ENCODE assay signal across 27 cellular contexts in the genomic region with DNA sequence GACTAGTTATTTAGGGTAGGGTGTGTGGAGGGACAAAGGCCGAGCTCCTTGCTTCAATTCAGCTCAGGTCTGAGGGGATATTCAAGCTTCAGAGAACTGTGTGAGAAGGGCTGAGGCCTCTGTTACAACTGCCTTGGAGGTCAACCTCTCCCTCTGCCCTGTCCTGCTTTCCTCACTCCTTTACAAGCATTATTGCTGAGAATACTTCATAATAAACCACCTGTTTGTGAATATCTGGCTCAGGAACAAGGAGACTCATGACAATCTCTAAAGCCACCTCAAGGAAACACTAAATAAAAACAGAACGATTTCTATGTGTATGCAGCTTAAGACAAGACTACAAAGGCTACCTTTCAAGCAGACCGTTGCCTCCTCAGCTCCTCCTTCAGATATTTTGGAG. TPM values are rescaled to one million over a fixed set of nuclear protein-coding genes. Genes with fewer than 3 reads are reported as not detected.
"Had no signal": no experiment of that assay in that cellular context is flagged by ENCODE, and none has a peak within 500 bp of the region (broad histone marks: within the 10 kb centered on the region; RNA-seq: fewer than 3 reads in every experiment).

No MANE protein-coding gene starts in this region.

- H3K36me3 Mint-ChIP-seq: activated CD8-positive, alpha-beta memory T cell treated with anti-CD3 and anti-CD28 coated beads, Interleukin-2, amount 10 ng/mL, durations not matched to agents 7 days and 5 days; activated naive CD4-positive, alpha-beta T cell treated with anti-CD3 and anti-CD28 coated beads, Interleukin-2, amount 50 U/mL, for 24 hours; T-cell had no signal

- H3K9me3 Mint-ChIP-seq: activated naive CD4-positive, alpha-beta T cell treated with anti-CD3 and anti-CD28 coated beads, Interleukin-2, amount 50 U/mL, for 24 hours; activated naive CD8-positive, alpha-beta T cell treated with anti-CD3 and anti-CD28 coated beads, Interleukin-2, amount 50 U/mL, for 24 hours; activated T-helper 2 cell treated with anti-CD3 and anti-CD28 coated beads, Interferon-gamma antibody, Interleukin-2, Interleukin-4, amounts not matched to agents 10 μg/mL and 5 μg/mL and 100 μg/mL, durations not matched to agents 14 hours and 24 hours and 36 hours; T-cell; T-helper 2 cell treated with Interferon-gamma antibody and Interleukin-4, amounts not matched to agents 5 μg/mL and 100 μg/mL, for 36 hours had no signal

- DNase-seq: activated CD4-positive, alpha-beta T cell treated with anti-CD3 and anti-CD28 coated beads for 36 hours; activated CD4-positive, CD25-positive, alpha-beta regulatory T cell; activated CD8-positive, alpha-beta memory T cell treated with anti-CD3 and anti-CD28 coated beads, Interleukin-2, amount 10 ng/mL, durations not matched to agents 7 days and 5 days; activated CD8-positive, alpha-beta T cell treated with anti-CD3 and anti-CD28 coated beads, Interleukin-2, amount 10 ng/mL, durations not matched to agents 7 days and 5 days; activated naive CD8-positive, alpha-beta T cell treated with anti-CD3 and anti-CD28 coated beads, Interleukin-2, amount 50 U/mL, for 24 hours; activated T-cell treated with anti-CD3 and anti-CD28 coated beads, Interleukin-2, amount 50 U/mL, for 48 hours; amygdala; central memory CD4-positive, alpha-beta T cell; foreskin melanocyte; kidney glomerular epithelial cell; lower lobe of right lung; mesenchymal stem cell; nephron progenitor cell; occipital lobe; stimulated activated naive CD4-positive, alpha-beta T cell treated with Interleukin-2 at 50 U/mL for 16 hours; T-cell; testis; uterus had no signal

- H3K27me3 ChIP-seq: breast epithelium, right atrium auricular region, testis, uterus had no signal

- H3K4me1 ChIP-seq: breast epithelium had no signal

- ATAC-seq: activated CD4-positive, alpha-beta T cell treated with anti-CD3 and anti-CD28 coated beads for 36 hours; activated CD8-positive, alpha-beta memory T cell treated with anti-CD3 and anti-CD28 coated beads, Interleukin-2, amount 10 ng/mL, durations not matched to agents 7 days and 5 days; activated CD8-positive, alpha-beta T cell treated with anti-CD3 and anti-CD28 coated beads, Interleukin-2, amount 10 ng/mL, durations not matched to agents 7 days and 5 days; activated naive CD8-positive, alpha-beta T cell treated with anti-CD3 and anti-CD28 coated beads, Interleukin-2, amount 50 U/mL, for 24 hours; esophagus mucosa; left lobe of liver; lower lobe of right lung; T-cell had no signal

- H3K27ac Mint-ChIP-seq: activated CD4-positive, alpha-beta T cell treated with anti-CD3 and anti-CD28 coated beads for 36 hours; activated CD8-positive, alpha-beta memory T cell treated with anti-CD3 and anti-CD28 coated beads, Interleukin-2, amount 10 ng/mL, durations not matched to agents 7 days and 5 days; activated CD8-positive, alpha-beta T cell treated with anti-CD3 and anti-CD28 coated beads, Interleukin-2, amount 10 ng/mL, durations not matched to agents 7 days and 5 days; activated naive CD4-positive, alpha-beta T cell treated with anti-CD3 and anti-CD28 coated beads, Interleukin-2, amount 50 U/mL, for 24 hours; activated naive CD8-positive, alpha-beta T cell treated with anti-CD3 and anti-CD28 coated beads, Interleukin-2, amount 50 U/mL, for 24 hours; activated T-helper 2 cell treated with anti-CD3 and anti-CD28 coated beads, Interferon-gamma antibody, Interleukin-2, Interleukin-4, amounts not matched to agents 10 μg/mL and 5 μg/mL and 100 μg/mL, durations not matched to agents 14 hours and 24 hours and 36 hours; nephron progenitor cell; progenitor cell of endocrine pancreas; T-cell; T-helper 2 cell treated with Interferon-gamma antibody and Interleukin-4, amounts not matched to agents 5 μg/mL and 100 μg/mL, for 36 hours had no signal

- H3K36me3 ChIP-seq: breast epithelium, lower lobe of right lung, right atrium auricular region, uterus had no signal

- H3K4me3 Mint-ChIP-seq: activated CD4-positive, alpha-beta T cell treated with anti-CD3 and anti-CD28 coated beads for 36 hours; activated CD8-positive, alpha-beta memory T cell treated with anti-CD3 and anti-CD28 coated beads, Interleukin-2, amount 10 ng/mL, durations not matched to agents 7 days and 5 days; activated CD8-positive, alpha-beta T cell treated with anti-CD3 and anti-CD28 coated beads, Interleukin-2, amount 10 ng/mL, durations not matched to agents 7 days and 5 days; activated naive CD4-positive, alpha-beta T cell treated with anti-CD3 and anti-CD28 coated beads, Interleukin-2, amount 50 U/mL, for 24 hours; activated naive CD8-positive, alpha-beta T cell treated with anti-CD3 and anti-CD28 coated beads, Interleukin-2, amount 50 U/mL, for 24 hours; nephron progenitor cell; T-cell; T-helper 2 cell treated with Interferon-gamma antibody and Interleukin-4, amounts not matched to agents 5 μg/mL and 100 μg/mL, for 36 hours had no signal

- H3K4me3 ChIP-seq: breast epithelium, lower lobe of right lung, right atrium auricular region, testis, uterus had no signal

- H3K27ac ChIP-seq: lower lobe of right lung, right atrium auricular region, testis, uterus had no signal

- H3K27me3 Mint-ChIP-seq: activated CD8-positive, alpha-beta memory T cell treated with anti-CD3 and anti-CD28 coated beads, Interleukin-2, amount 10 ng/mL, durations not matched to agents 7 days and 5 days; activated naive CD4-positive, alpha-beta T cell treated with anti-CD3 and anti-CD28 coated beads, Interleukin-2, amount 50 U/mL, for 24 hours; activated naive CD8-positive, alpha-beta T cell treated with anti-CD3 and anti-CD28 coated beads, Interleukin-2, amount 50 U/mL, for 24 hours; progenitor cell of endocrine pancreas; T-cell had no signal

- H3K9me3 ChIP-seq: breast epithelium, lower lobe of right lung, right atrium auricular region, testis, uterus had no signal

- H3K4me1 Mint-ChIP-seq: activated CD4-positive, alpha-beta T cell treated with anti-CD3 and anti-CD28 coated beads for 36 hours; activated CD8-positive, alpha-beta memory T cell treated with anti-CD3 and anti-CD28 coated beads, Interleukin-2, amount 10 ng/mL, durations not matched to agents 7 days and 5 days; activated naive CD4-positive, alpha-beta T cell treated with anti-CD3 and anti-CD28 coated beads, Interleukin-2, amount 50 U/mL, for 24 hours; activated naive CD8-positive, alpha-beta T cell treated with anti-CD3 and anti-CD28 coated beads, Interleukin-2, amount 50 U/mL, for 24 hours; T-cell had no signal

RNA-seq across cellular contexts. Expression of a gene that starts 21.7 kb away (rescaled TPM):
- total RNA-seq: activated CD4-positive, alpha-beta T cell treated with anti-CD3 and anti-CD28 coated beads for 36 hours; activated CD8-positive, alpha-beta memory T cell treated with anti-CD3 and anti-CD28 coated beads, Interleukin-2, amount 10 ng/mL, durations not matched to agents 7 days and 5 days; activated CD8-positive, alpha-beta T cell treated with anti-CD3 and anti-CD28 coated beads, Interleukin-2, amount 10 ng/mL, durations not matched to agents 7 days and 5 days; mononuclear cell; T-cell had no signal
